16 cellular contexts compared by ENCODE assay signal in the genomic region with DNA sequence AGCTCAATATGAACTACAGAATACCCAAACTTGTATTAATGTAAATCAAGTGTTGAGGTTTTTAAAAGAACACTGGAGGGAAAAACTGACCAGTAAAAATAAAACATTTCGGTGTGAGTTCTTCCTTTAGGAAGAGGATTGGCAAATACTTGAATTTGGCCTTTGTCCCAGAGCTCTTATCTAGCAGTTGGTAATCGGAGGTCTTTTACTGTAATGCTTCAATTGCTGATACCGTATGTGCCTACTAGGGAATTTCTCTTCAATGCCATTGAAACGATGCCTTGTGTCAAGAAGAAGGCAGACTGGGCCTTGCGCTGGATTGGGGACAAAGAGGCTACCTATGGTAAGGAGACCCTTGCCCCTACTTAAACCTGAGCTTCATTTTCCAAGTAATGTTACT. TPM values are rescaled to one million over a fixed set of nuclear protein-coding genes. Genes with fewer than 3 reads are reported as not detected.
DNase-seq lines count a peak whose midpoint lies in the region; ATAC-seq and TF ChIP-seq lines count a peak whose summit lies in the region.
"Had no signal": no experiment of that assay in that cellular context is flagged by ENCODE, and none has a peak within 500 bp of the region (broad histone marks: within the 10 kb centered on the region; RNA-seq: fewer than 3 reads in every experiment).

No MANE protein-coding gene starts in this region.

- H3K36me3 Mint-ChIP-seq in activated T-cell treated with anti-CD3 and anti-CD28 coated beads, Interleukin-2, amount 50 U/mL, for 24 hours (ENCODE audit: low read depth) = peaks cover 94% of the 10 kb centered on the region
- H3K36me3 Mint-ChIP-seq in immature natural killer cell = peaks cover 0 to 20% (median 8%) of the 10 kb centered on the region in 3 donors

- TF ChIP-seq CTCF in Panc1 (IDR thresholded peaks at IDR 0.05) = no peak
- TF ChIP-seq CTCF in brain microvascular endothelial cell (IDR thresholded peaks at IDR 0.05; ENCODE audit: low read depth, low read length, missing control alignments) = no peak
- no peak for TF ChIP-seq CTCF in sigmoid colon (IDR thresholded peaks at IDR 0.05)

- POLR2A ChIA-PET in Panc1 (lab: Charles Lee) = no interaction called here

- TF ChIP-seq POLR2A in sigmoid colon (IDR thresholded peaks at IDR 0.05) = no peak

- peak overlapping the region; percentile 93 for H3K4me3 Mint-ChIP-seq in activated T-cell treated with anti-CD3 and anti-CD28 coated beads, Interleukin-2, amount 50 U/mL, for 24 hours
- no peak overlapping the region for H3K4me3 Mint-ChIP-seq in immature natural killer cell
- H3K4me3 Mint-ChIP-seq: stimulated activated naive B cell treated with anti-CD40 and anti-IgM and Interleukin-4, amounts not matched to agents 10 μg/mL and 1 μg/mL and 100 μg/mL, for 72 hours had no signal

- CTCF ChIA-PET in Panc1 (lab: Charles Lee) = no interaction called here

- no peaks in the 10 kb centered on the region for H3K27me3 Mint-ChIP-seq in activated T-cell treated with anti-CD3 and anti-CD28 coated beads, Interleukin-2, amount 50 U/mL, for 24 hours
- H3K27me3 Mint-ChIP-seq in immature natural killer cell (ENCODE audit: low read depth in 3 of 3) = peaks cover 6 to 13% (median 7%) of the 10 kb centered on the region in 3 donors

- H3K4me3 ChIP-seq in Panc1 (ENCODE audit: low read depth in 2 of 2, low read length in 2 of 2) (no peak overlapping the region), brain microvascular endothelial cell (ENCODE audit: low read depth, low read length) (no peak overlapping the region), sigmoid colon (no peak overlapping the region)

- ATAC-seq in Panc1 (no peak), GM18517 (IDR thresholded peaks at IDR 0.05; ENCODE audit: unreplicated experiment) (no peak), GM21360 (IDR thresholded peaks at IDR 0.05; ENCODE audit: unreplicated experiment) (no peak)
- ATAC-seq: stimulated activated naive B cell treated with anti-CD40 and anti-IgM and Interleukin-4, amounts not matched to agents 10 μg/mL and 1 μg/mL and 100 μg/mL, for 72 hours had no signal

- in situ Hi-C loops in Panc1 (cut with HindIII; ENCODE audit: low pct_unique_long_range_greater_than_20kb, low sequenced_read_pairs) = no loop called here
- in situ Hi-C loops in brain microvascular endothelial cell (cut with HindIII; ENCODE audit: low pct_ligation_motif_present, low sequenced_read_pairs) = no loop called here

- peak overlapping the region; percentile 51; the same call in 1 of the 2 replicates for H3K27ac ChIP-seq in Panc1 (ENCODE audit: low read length)
- H3K27ac ChIP-seq in brain microvascular endothelial cell = no peak overlapping the region
- no peak overlapping the region for H3K27ac ChIP-seq in sigmoid colon

- H3K36me3 ChIP-seq in Panc1 (ENCODE audit: control insufficient read depth, insufficient read depth, low read length) (peaks cover 39% of the 10 kb centered on the region; the same call in 1 of the 2 replicates), brain microvascular endothelial cell (replicated peaks) (no peaks in the 10 kb centered on the region), sigmoid colon (no peaks in the 10 kb centered on the region)

- WGBS in sigmoid colon, 2 donors = 19 to 67% methylated on average over 5 of the region's 5 CpGs

- H3K4me1 Mint-ChIP-seq in activated T-cell treated with anti-CD3 and anti-CD28 coated beads, Interleukin-2, amount 50 U/mL, for 24 hours (ENCODE audit: low read depth) = peaks cover 50% of the 10 kb centered on the region
- H3K4me1 Mint-ChIP-seq in immature natural killer cell = peaks cover 35 to 55% of the 10 kb centered on the region in 2 donors

- H3K4me1 ChIP-seq in Panc1 (ENCODE audit: control insufficient read depth, insufficient read depth, low read length) = peaks cover 20% of the 10 kb centered on the region
- H3K4me1 ChIP-seq in sigmoid colon = peaks cover 0 to 22% (median 17%) of the 10 kb centered on the region in 4 donors

- no peak for DNase-seq in activated T-cell treated with anti-CD3 and anti-CD28 coated beads, Interleukin-2, amount 50 U/mL, for 24 hours
- no peak for DNase-seq in activated T-cell treated with anti-CD3 and anti-CD28 coated beads, Interleukin-2, amount 50 U/mL, for 1 hour
- DNase-seq in Panc1 (ENCODE audit: low read depth, low spot score) (no peak), brain microvascular endothelial cell (peak; percentile 31), sigmoid colon (peak; percentile 18), immature natural killer cell (no peak)
- DNase-seq: amygdala; DMS 273 treated with DMSO at 0.1 percent for 48 hours; KBM-7; NCI-H2081; retina; stimulated activated CD4-positive, alpha-beta T cell treated with anti-CD3 and anti-CD28 coated beads, Interleukin-4, amount 100 ng/mL, for 4 hours; stimulated activated naive B cell treated with anti-CD40 and anti-IgM and Interleukin-4, amounts not matched to agents 10 μg/mL and 1 μg/mL and 100 μg/mL, for 72 hours; T-helper 9 cell had no signal

- H3K9me3 Mint-ChIP-seq in activated T-cell treated with anti-CD3 and anti-CD28 coated beads, Interleukin-2, amount 50 U/mL, for 24 hours = no peaks in the 10 kb centered on the region
- H3K9me3 Mint-ChIP-seq in immature natural killer cell = no peaks in the 10 kb centered on the region
- H3K9me3 Mint-ChIP-seq: stimulated activated naive B cell treated with anti-CD40 and anti-IgM and Interleukin-4, amounts not matched to agents 10 μg/mL and 1 μg/mL and 100 μg/mL, for 72 hours had no signal

- intact Hi-C loops in Panc1 (cut with micrococcal nuclease; ENCODE audit: unreplicated experiment) = loop anchor here (10.0 kb wide), 1 partner anchor 52 kb away; no protein-coding TSS in a partner anchor
- intact Hi-C loops in sigmoid colon (cut with DNase I) = no loop called here

- no TSS peak for BruUV-seq in Panc1 (replicated peaks; lab: Mats Ljungman, UMichigan)

- no peaks in the 10 kb centered on the region for H3K9me3 ChIP-seq in Panc1 (ENCODE audit: control insufficient read depth, insufficient read depth, low read depth, low read length)
- no peaks in the 10 kb centered on the region for H3K9me3 ChIP-seq in sigmoid colon

- peak overlapping the region; percentile 94 for H3K27ac Mint-ChIP-seq in activated T-cell treated with anti-CD3 and anti-CD28 coated beads, Interleukin-2, amount 50 U/mL, for 24 hours
- H3K27ac Mint-ChIP-seq in immature natural killer cell = peak overlapping the region in 1 of 6 donors; percentile 40
- H3K27ac Mint-ChIP-seq: stimulated activated naive B cell treated with anti-CD40 and anti-IgM and Interleukin-4, amounts not matched to agents 10 μg/mL and 1 μg/mL and 100 μg/mL, for 72 hours had no signal

- TF ChIP-seq EP300 in sigmoid colon (IDR thresholded peaks at IDR 0.05) = no peak

- no peaks in the 10 kb centered on the region for H3K27me3 ChIP-seq in Panc1 (ENCODE audit: control insufficient read depth, insufficient read depth, low read length)
- H3K27me3 ChIP-seq in brain microvascular endothelial cell (replicated peaks) = no peaks in the 10 kb centered on the region
- peaks cover 13 to 20% (median 18%) of the 10 kb centered on the region in 3 donors for H3K27me3 ChIP-seq in sigmoid colon

RNA-seq across cellular contexts. Expression of a gene that starts 4.1 kb away (rescaled TPM):
- total RNA-seq in Panc1 (2021; ENCODE audit: unreplicated experiment) (294 TPM), sigmoid colon (1 to 10 TPM in 2 of 4 donors, under 1 TPM in 1, not detected in 1; 0.16 to 4.3 (median 2.7) TPM)
- polyA plus RNA-seq in Panc1 (2012; ENCODE audit: insufficient read length) = 119 TPM
- polyA plus RNA-seq in sigmoid colon (10 to 100 TPM in 2 of 3 donors, 1 to 10 TPM in 1; 9.6 to 65.8 (median 32.6) TPM), immature natural killer cell (10 to 100 TPM in 1 of 3 donors, 1 to 10 TPM in 2; 4.9 to 11.3 (median 9.8) TPM)

RNA-seq across cellular contexts. Expression of a gene that starts 46.4 kb away (rescaled TPM):
- 20.4 TPM for total RNA-seq in Panc1 (2021; ENCODE audit: unreplicated experiment)
- 28.5 TPM for polyA plus RNA-seq in Panc1 (2012; ENCODE audit: insufficient read length)
- total RNA-seq in sigmoid colon = 10 to 100 TPM in 2 of 4 donors, 1 to 10 TPM in 2; 7.5 to 24.6 (median 9.6) TPM
- polyA plus RNA-seq in sigmoid colon = 1 to 10 TPM in 1 of 3 donors, under 1 TPM in 2; 0.46 to 1.8 (median 0.83) TPM
- not detected for polyA plus RNA-seq in immature natural killer cell

Comparison
In these comparisons a context has a peak if more than half of its experiments do, and no peak if none do; other contexts are left out.
1. DNase-seq: peak in brain microvascular endothelial cell (single experiment) and sigmoid colon (single experiment); none in activated T-cell treated with anti-CD3 and anti-CD28 coated beads, Interleukin-2, amount 50 U/mL, for 24 hours (single experiment), activated T-cell treated with anti-CD3 and anti-CD28 coated beads, Interleukin-2, amount 50 U/mL, for 1 hour (single experiment), Panc1 (single experiment) and immature natural killer cell (0 of 3).
2. RNA of a gene that starts 4.1 kb away (total RNA-seq): 294 TPM in Panc1 (single experiment); 0.16 to 4.3 TPM in sigmoid colon; every median in the first group is over 10 times any median in the second.